8 cellular contexts compared by ENCODE assay signal in genomic region chr17:42675348-42675983, GRCh38. TPM values are rescaled to one million over a fixed set of nuclear protein-coding genes. Genes with fewer than 3 reads are reported as not detected.
DNase-seq lines count a peak whose midpoint lies in the region; ATAC-seq, FAIRE-seq and TF ChIP-seq lines count a peak whose summit lies in the region.

No MANE protein-coding gene starts in this region.

- TF ChIP-seq POLR2A in A549 (IDR thresholded peaks at IDR 0.05; ENCODE audit: low read length) (no peak), body of pancreas (IDR thresholded peaks at IDR 0.05) (peak in 1 of 3 donors; percentile 23)

- H3K27me3 ChIP-seq in HUES64 (ENCODE audit: insufficient read depth, low read length) (peaks cover 60% of the 10 kb centered on the region), body of pancreas (no peaks in the 10 kb centered on the region), lower lobe of right lung (ENCODE audit: low read depth) (peaks cover 13% of the 10 kb centered on the region)

- H3K4me2 ChIP-seq in A549 = peak overlapping the region; percentile 99

- POLR2A ChIA-PET in A549 (lab: Yijun Ruan, JAX) = interaction anchor here (1.8 to 4.9 kb wide), 4 partner anchors 8 to 98 kb away, joined by 8 to 63 read pairs (median 47); partner anchors contain the start of genes PSMC3IP, RETREG3 and TUBG1

- DNase-seq in A549 (ENCODE audit: low read depth in 1 of 2, low spot score in 1 of 2) = no peak
- peak; percentile 76 to 86 (median 79) for DNase-seq in body of pancreas
- no peak for DNase-seq in lower lobe of right lung
- no peak for DNase-seq in cerebellar nuclear complex (lab: John Stamatoyannopoulos, UW)
- DNase-seq in NCI-H2029 (lab: John Stamatoyannopoulos, UW) = no peak

- ATAC-seq in A549 = no peak
- ATAC-seq in body of pancreas = peak; percentile 8
- no peak for ATAC-seq in lower lobe of right lung
- no peak for ATAC-seq in GM21367 (IDR thresholded peaks at IDR 0.05; ENCODE audit: unreplicated experiment)
- no peak for ATAC-seq in HG03039 (IDR thresholded peaks at IDR 0.05; ENCODE audit: unreplicated experiment)

- no peaks in the 10 kb centered on the region for H3K9me3 ChIP-seq in A549
- no peaks in the 10 kb centered on the region for H3K9me3 ChIP-seq in HUES64 (ENCODE audit: insufficient read depth, low read depth, low read length)
- no peaks in the 10 kb centered on the region for H3K9me3 ChIP-seq in body of pancreas
- no peaks in the 10 kb centered on the region for H3K9me3 ChIP-seq in lower lobe of right lung

- peak overlapping the region; percentile 93 to 95 for H3K27ac ChIP-seq in A549
- H3K27ac ChIP-seq in HUES64 (ENCODE audit: low read depth, low read length) = peak overlapping the region; percentile 7; the same call in 1 of the 2 replicates
- peak overlapping the region; percentile 91 to 97 (median 93) for H3K27ac ChIP-seq in body of pancreas
- H3K27ac ChIP-seq in lower lobe of right lung = peak overlapping the region; percentile 85

- TF ChIP-seq RAD21 in A549 (conservative IDR thresholded peaks at IDR 0.05 in 1 of 2, IDR thresholded peaks at IDR 0.05 in 1 of 2) = no peak

- intact Hi-C loops in body of pancreas (cut with DNase I) = no loop called here
- intact Hi-C loops in lower lobe of right lung (cut with DNase I) = no loop called here

- H3K36me3 ChIP-seq in HUES64 (ENCODE audit: insufficient read depth, low read length) (peaks cover 7% of the 10 kb centered on the region; the same call in 1 of the 2 replicates), body of pancreas (replicated peaks in 1 of 2; ENCODE audit: insufficient read depth in 1 of 2, low read depth in 2 of 2) (peaks cover 7% of the 10 kb centered on the region in 2 donors), lower lobe of right lung (peaks cover 34% of the 10 kb centered on the region)

- TF ChIP-seq CTCF in A549 (IDR thresholded peaks at IDR 0.05) = no peak
- TF ChIP-seq CTCF in body of pancreas (IDR thresholded peaks at IDR 0.05) = peak in 2 of 7 experiments; percentile 9 to 25
- no peak for TF ChIP-seq CTCF in lower lobe of right lung (IDR thresholded peaks at IDR 0.05)

- CTCF ChIA-PET in A549 (lab: Yijun Ruan, JAX) = interaction anchor here (0.7 to 15.7 kb wide), 18 partner anchors 8 to 95 kb away, joined by 3 to 394 read pairs (median 4); partner anchors contain the start of genes PSMC3IP and TUBG2

- no peak for TF ChIP-seq EP300 in A549 (IDR thresholded peaks at IDR 0.05)

- 16% methylated on average over 11 of the region's 29 CpGs for WGBS in A549 (ENCODE audit: missing lambda C conversion rate)
- 1% methylated on average over 27 of the region's 29 CpGs for WGBS in HUES64
- 0 to 3% methylated on average over 11 to 29 of the region's 29 CpGs for WGBS in body of pancreas, 2 donors

- H3K4me1 ChIP-seq in A549 = peaks cover 47% of the 10 kb centered on the region
- H3K4me1 ChIP-seq in HUES64 (ENCODE audit: insufficient read depth, low read length) = peaks cover 40% of the 10 kb centered on the region
- H3K4me1 ChIP-seq in body of pancreas = peaks cover 72% of the 10 kb centered on the region
- peaks cover 70% of the 10 kb centered on the region for H3K4me1 ChIP-seq in lower lobe of right lung

- FAIRE-seq in A549 (lab: Jason Lieb, UNC) = no peak

- H3K9ac ChIP-seq in HUES64 (ENCODE audit: low read depth, low read length) = no peak overlapping the region

- H3K4me3 ChIP-seq in A549 (peak overlapping the region; percentile 87), HUES64 (ENCODE audit: low read length) (peak overlapping the region; percentile 94), body of pancreas (peak overlapping the region; percentile 97 to 98), lower lobe of right lung (peak overlapping the region; percentile 95)

TF ChIP-seq in A549, 52 proteins besides CTCF, POLR2A, EP300 and RAD21 (continues in another document):
- TF ChIP-seq RNF2 (IDR thresholded peaks at IDR 0.05; ENCODE audit: borderline replicate concordance, low read depth) = no peak
- TF ChIP-seq JUNB (IDR thresholded peaks at IDR 0.05) = no peak
- TF ChIP-seq NR3C1 (IDR thresholded peaks at IDR 0.05) = no peak
- TF ChIP-seq, protein P1, sequence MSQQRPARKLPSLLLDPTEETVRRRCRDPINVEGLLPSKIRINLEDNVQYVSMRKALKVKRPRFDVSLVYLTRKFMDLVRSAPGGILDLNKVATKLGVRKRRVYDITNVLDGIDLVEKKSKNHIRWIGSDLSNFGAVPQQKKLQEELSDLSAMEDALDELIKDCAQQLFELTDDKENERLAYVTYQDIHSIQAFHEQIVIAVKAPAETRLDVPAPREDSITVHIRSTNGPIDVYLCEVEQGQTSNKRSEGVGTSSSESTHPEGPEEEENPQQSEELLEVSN (IDR thresholded peaks at IDR 0.05; ENCODE audit: borderline replicate concordance, low read depth) = no peak
- TF ChIP-seq HOXB5 (CRISPR knock-in tag; IDR thresholded peaks at IDR 0.05) = no peak
- TF ChIP-seq, protein P2, sequence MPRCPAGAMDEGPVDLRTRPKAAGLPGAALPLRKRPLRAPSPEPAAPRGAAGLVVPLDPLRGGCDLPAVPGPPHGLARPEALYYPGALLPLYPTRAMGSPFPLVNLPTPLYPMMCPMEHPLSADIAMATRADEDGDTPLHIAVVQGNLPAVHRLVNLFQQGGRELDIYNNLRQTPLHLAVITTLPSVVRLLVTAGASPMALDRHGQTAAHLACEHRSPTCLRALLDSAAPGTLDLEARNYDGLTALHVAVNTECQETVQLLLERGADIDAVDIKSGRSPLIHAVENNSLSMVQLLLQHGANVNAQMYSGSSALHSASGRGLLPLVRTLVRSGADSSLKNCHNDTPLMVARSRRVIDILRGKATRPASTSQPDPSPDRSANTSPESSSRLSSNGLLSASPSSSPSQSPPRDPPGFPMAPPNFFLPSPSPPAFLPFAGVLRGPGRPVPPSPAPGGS (IDR thresholded peaks at IDR 0.05) = no peak
- TF ChIP-seq NFE2L2 (conservative IDR thresholded peaks at IDR 0.05; ENCODE audit: low read length) = no peak
- no peak for TF ChIP-seq GATA3 (IDR thresholded peaks at IDR 0.05; ENCODE audit: borderline replicate concordance)
- no peak for TF ChIP-seq HOXB13 (CRISPR knock-in tag; IDR thresholded peaks at IDR 0.05; ENCODE audit: low read depth)
- no peak for TF ChIP-seq CHD2 (IDR thresholded peaks at IDR 0.05; ENCODE audit: low read length, partially characterized antibody)
- no peak for TF ChIP-seq KDM1A (IDR thresholded peaks at IDR 0.05; ENCODE audit: low read depth)

RNA-seq across cellular contexts. Expression of gene PLEKHH3, which starts 1.3 kb away (rescaled TPM):
- polyA plus RNA-seq in A549 (2011; rRNA removed) (5.3 and 5.5 TPM in 2 replicates), A549 (2017; fragmentation: RNase III; extraction: RNeasy Plus Mini Kit Qiagen cat#74134 plus additional on column Dnase treatment) (12.3 to 15.5 TPM (median 14.0 TPM) in 3 replicates)
- polyA plus RNA-seq in A549 (2012; cell fraction: cytosol; rRNA removed) = 13.8 and 18.8 TPM in 2 replicates
- 31.7 and 42.1 TPM in 2 replicates for polyA plus RNA-seq in A549 (2012; cell fraction: nucleus; rRNA removed)
- polyA minus RNA-seq in A549 (2011; rRNA and poly(A)+ RNA removed) = 2.3 and 2.5 TPM in 2 replicates
- 10.0 TPM for polyA plus RNA-seq in HUES64 (2013, experiment 1 of 2)
- 12.9 TPM for polyA plus RNA-seq in HUES64 (2013, experiment 2 of 2)
- total RNA-seq in body of pancreas (100 to 1,000 TPM in 1 of 2 donors, 10 to 100 TPM in 1; 63.0 to 105 TPM), lower lobe of right lung (18.3 TPM)

RNA-seq across cellular contexts. Expression of gene CCR10, which starts 6.2 kb away (rescaled TPM):
- polyA plus RNA-seq in A549 (2011; rRNA removed) = 0.19 and 0.23 TPM in 2 replicates
- polyA plus RNA-seq in A549 (2012; cell fraction: cytosol; rRNA removed) = 0.63 and 0.93 TPM in 2 replicates
- 2.0 and 3.4 TPM in 2 replicates for polyA plus RNA-seq in A549 (2012; cell fraction: nucleus; rRNA removed)
- polyA plus RNA-seq in A549 (2017; fragmentation: RNase III; extraction: RNeasy Plus Mini Kit Qiagen cat#74134 plus additional on column Dnase treatment) = 0.59 to 0.73 TPM (median 0.66 TPM) in 3 replicates
- polyA minus RNA-seq in A549 (2011; rRNA and poly(A)+ RNA removed) = 0.37 TPM in 1 of 2 replicates, not detected in the other
- 0.20 TPM for polyA plus RNA-seq in HUES64 (2013, experiment 1 of 2)
- 1.1 TPM for polyA plus RNA-seq in HUES64 (2013, experiment 2 of 2)
- under 1 TPM; 0.78 to 0.99 TPM for total RNA-seq in body of pancreas
- 1.4 TPM for total RNA-seq in lower lobe of right lung

RNA-seq across cellular contexts. Expression of gene CNTNAP1, which starts 6.9 kb away (rescaled TPM):
- 8.2 and 8.8 TPM in 2 replicates for polyA plus RNA-seq in A549 (2011; rRNA removed)
- 8.7 and 9.5 TPM in 2 replicates for polyA plus RNA-seq in A549 (2012; cell fraction: cytosol; rRNA removed)
- polyA plus RNA-seq in A549 (2012; cell fraction: nucleus; rRNA removed) = 55.8 and 61.8 TPM in 2 replicates
- 6.3 to 7.1 TPM (median 7.1 TPM) in 3 replicates for polyA plus RNA-seq in A549 (2017; fragmentation: RNase III; extraction: RNeasy Plus Mini Kit Qiagen cat#74134 plus additional on column Dnase treatment)
- 6.1 and 7.4 TPM in 2 replicates for polyA minus RNA-seq in A549 (2011; rRNA and poly(A)+ RNA removed)
- 4.1 TPM for polyA plus RNA-seq in HUES64 (2013, experiment 1 of 2)
- 6.6 TPM for polyA plus RNA-seq in HUES64 (2013, experiment 2 of 2)
- total RNA-seq in body of pancreas = 1 to 10 TPM; 4.9 to 6.7 TPM
- total RNA-seq in lower lobe of right lung = 9.0 TPM

RNA-seq across cellular contexts. Expression of gene TUBG2, which starts 16.4 kb away (rescaled TPM):
- polyA plus RNA-seq in A549 (2011; rRNA removed) = 14.9 and 18.6 TPM in 2 replicates
- polyA plus RNA-seq in A549 (2012; cell fraction: cytosol; rRNA removed) = 28.3 and 31.4 TPM in 2 replicates
- polyA plus RNA-seq in A549 (2012; cell fraction: nucleus; rRNA removed) = 136 and 148 TPM in 2 replicates
- polyA plus RNA-seq in A549 (2017; fragmentation: RNase III; extraction: RNeasy Plus Mini Kit Qiagen cat#74134 plus additional on column Dnase treatment) = 27.1 to 36.1 TPM (median 30.6 TPM) in 3 replicates
- polyA minus RNA-seq in A549 (2011; rRNA and poly(A)+ RNA removed) = 8.6 and 13.8 TPM in 2 replicates
- 8.3 TPM for polyA plus RNA-seq in HUES64 (2013, experiment 1 of 2)
- polyA plus RNA-seq in HUES64 (2013, experiment 2 of 2) = 10.7 TPM
- 10 to 100 TPM; 64.1 to 80.4 TPM for total RNA-seq in body of pancreas
- total RNA-seq in lower lobe of right lung = 16.8 TPM

Comparison
In these comparisons a context has a peak if more than half of its experiments do, and no peak if none do; other contexts are left out.
1. DNase-seq: peak in body of pancreas (4 of 4); none in A549 (0 of 2), lower lobe of right lung (single experiment), cerebellar nuclear complex (0 of 2) and NCI-H2029 (single experiment).
2. H3K27ac ChIP-seq: peak in every context shown above with its lines; median percentile 94 in A549; 93 in body of pancreas; 85 in lower lobe of right lung; 7 in HUES64.
3. Peak in every context shown above with its lines, with median percentiles within 50 percentile points of each other: H3K4me3 ChIP-seq.